18 cellular contexts compared by ENCODE assay signal in the genomic region with DNA sequence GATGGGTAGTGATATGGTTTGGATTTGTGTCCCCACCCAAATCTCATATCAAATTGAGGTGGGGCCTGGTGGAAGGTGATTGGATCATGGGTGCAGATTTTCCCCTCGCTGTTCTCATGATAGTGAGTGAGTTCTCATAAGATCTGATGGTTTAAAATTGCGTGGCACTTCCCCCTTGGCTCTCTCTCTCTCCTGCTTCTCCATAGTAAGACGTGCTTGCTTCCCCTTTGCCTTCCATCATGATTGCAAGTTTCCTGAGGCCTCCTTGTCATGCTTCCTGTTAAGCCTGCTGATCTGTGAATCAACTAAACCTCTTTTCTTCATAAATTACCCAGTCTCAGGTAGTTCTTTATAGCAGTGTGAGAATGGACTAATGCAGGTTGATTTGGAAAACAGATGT.
"Had no signal": no experiment of that assay in that cellular context is flagged by ENCODE, and none has a peak within 500 bp of the region (broad histone marks: within the 10 kb centered on the region; RNA-seq: fewer than 3 reads in every experiment).

No MANE protein-coding gene starts in this region.

- H3K4me1 ChIP-seq: gastrocnemius medialis, testis had no signal

- H3K27me3 Mint-ChIP-seq: naive B cell; stimulated activated naive B cell treated with anti-CD40 and anti-IgM and Interleukin-4, amounts not matched to agents 10 μg/mL and 1 μg/mL and 100 μg/mL, for 72 hours had no signal

- H3K27ac Mint-ChIP-seq: endodermal cell; stimulated activated naive B cell treated with anti-CD40 and anti-IgM and Interleukin-4, amounts not matched to agents 10 μg/mL and 1 μg/mL and 100 μg/mL, for 72 hours; stimulated activated naive CD8-positive, alpha-beta T cell treated with anti-CD3 and anti-CD28 coated beads, Interleukin-15, amount 100 ng/mL, for 72 hours had no signal

- H3K27ac ChIP-seq: gastrocnemius medialis, sigmoid colon, skin epidermis, testis, tibial nerve, upper lobe of right lung, vagina had no signal

- H3K4me3 Mint-ChIP-seq: endodermal cell; nephron; stimulated activated naive B cell treated with anti-CD40 and anti-IgM and Interleukin-4, amounts not matched to agents 10 μg/mL and 1 μg/mL and 100 μg/mL, for 72 hours; stimulated activated naive CD8-positive, alpha-beta T cell treated with anti-CD3 and anti-CD28 coated beads, Interleukin-15, amount 100 ng/mL, for 72 hours had no signal

- H3K4me3 ChIP-seq: gastrocnemius medialis, heart right ventricle, sigmoid colon, skin epidermis, testis, tibial nerve, upper lobe of right lung, vagina had no signal

- H3K4me1 Mint-ChIP-seq: endodermal cell; stimulated activated naive CD8-positive, alpha-beta T cell treated with anti-CD3 and anti-CD28 coated beads, Interleukin-15, amount 100 ng/mL, for 72 hours had no signal

- ATAC-seq: gastrocnemius medialis; stimulated activated naive B cell treated with anti-CD40 and anti-IgM and Interleukin-4, amounts not matched to agents 10 μg/mL and 1 μg/mL and 100 μg/mL, for 72 hours; stimulated activated naive CD8-positive, alpha-beta T cell treated with anti-CD3 and anti-CD28 coated beads, Interleukin-15, amount 100 ng/mL, for 72 hours had no signal

- H3K9me3 ChIP-seq: gastrocnemius medialis, testis, upper lobe of right lung, vagina had no signal

- H3K27me3 ChIP-seq: gastrocnemius medialis, heart right ventricle, sigmoid colon, testis, tibial nerve, upper lobe of right lung, vagina had no signal

- H3K36me3 ChIP-seq: gastrocnemius medialis, heart right ventricle, sigmoid colon, tibial nerve, upper lobe of right lung, vagina had no signal

- DNase-seq: effector CD4-positive, alpha-beta T cell; endodermal cell; gastrocnemius medialis; heart right ventricle; kidney glomerular epithelial cell; naive B cell; sigmoid colon; stimulated activated CD4-positive, alpha-beta T cell treated with anti-CD3 and anti-CD28 coated beads, Interleukin-2, amount 100 ng/mL, for 24 hours; stimulated activated CD4-positive, alpha-beta T cell treated with anti-CD3 and anti-CD28 coated beads, Interleukin-4, amount 100 ng/mL, for 4 hours; stimulated activated naive B cell treated with anti-CD40 and anti-IgM and Interleukin-4, amounts not matched to agents 10 μg/mL and 1 μg/mL and 100 μg/mL, for 72 hours; stimulated activated naive CD8-positive, alpha-beta T cell treated with anti-CD3 and anti-CD28 coated beads, Interleukin-15, amount 100 ng/mL, for 72 hours; testis; upper lobe of right lung had no signal

- H3K9me3 Mint-ChIP-seq: stimulated activated naive CD8-positive, alpha-beta T cell treated with anti-CD3 and anti-CD28 coated beads, Interleukin-15, amount 100 ng/mL, for 72 hours had no signal

- FAIRE-seq: islet of Langerhans had no signal
